21 cellular contexts compared by ENCODE assay signal in genomic region chr16:11326737-11327276, GRCh38. TPM values are rescaled to one million over a fixed set of nuclear protein-coding genes. Genes with fewer than 3 reads are reported as not detected.
DNase-seq lines count a peak whose midpoint lies in the region; ATAC-seq and TF ChIP-seq lines count a peak whose summit lies in the region.
"Had no signal": no experiment of that assay in that cellular context is flagged by ENCODE, and none has a peak within 500 bp of the region (broad histone marks: within the 10 kb centered on the region; RNA-seq: fewer than 3 reads in every experiment).

No MANE protein-coding gene starts in this region.

- H3K4me3 ChIP-seq in trophoblast cell (ENCODE audit: low read depth, low read length) (no peak overlapping the region), gastroesophageal sphincter (no peak overlapping the region)
- H3K4me3 ChIP-seq: ascending aorta, esophagus squamous epithelium, heart left ventricle, tibial artery had no signal

- no peaks in the 10 kb centered on the region for H3K27me3 Mint-ChIP-seq in activated CD4-positive, alpha-beta T cell treated with anti-CD3 and anti-CD28 coated beads, Interleukin-2, amount 10 ng/mL, durations not matched to agents 24 days and 14 days
- H3K27me3 Mint-ChIP-seq in H9 (ENCODE audit: low read depth) (no peaks in the 10 kb centered on the region), Calu3 (ENCODE audit: unreplicated experiment) (no peaks in the 10 kb centered on the region)
- no peaks in the 10 kb centered on the region for H3K27me3 Mint-ChIP-seq in activated naive CD8-positive, alpha-beta T cell treated with anti-CD3 and anti-CD28 coated beads for 36 hours

- no peak for TF ChIP-seq EP300 in gastroesophageal sphincter (IDR thresholded peaks at IDR 0.05)

- H2BK20ac ChIP-seq in H9 (ENCODE audit: low read depth, low read length, poor library complexity, severe bottlenecking), result no peak overlapping the region

- H3K23me2 ChIP-seq in H9 (ENCODE audit: insufficient read length, low read depth, low read length, poor library complexity, severe bottlenecking), result peaks cover 4% of the 10 kb centered on the region

- H4K5ac ChIP-seq in H9 (ENCODE audit: insufficient read length, low read depth, low read length), result no peak overlapping the region

- no peaks in the 10 kb centered on the region for H4K20me1 ChIP-seq in H9 (ENCODE audit: control insufficient read depth, insufficient read depth, insufficient read length)

- H3K4me1 Mint-ChIP-seq in activated CD4-positive, alpha-beta T cell treated with anti-CD3 and anti-CD28 coated beads, Interleukin-2, amount 10 ng/mL, durations not matched to agents 24 days and 14 days, result peaks cover 60% of the 10 kb centered on the region
- H3K4me1 Mint-ChIP-seq in H9 (peaks cover 43 to 46% of the 10 kb centered on the region in 2 experiments), Calu3 (ENCODE audit: low read depth, unreplicated experiment) (peaks cover 15% of the 10 kb centered on the region)
- peaks cover 44% of the 10 kb centered on the region for H3K4me1 Mint-ChIP-seq in activated naive CD8-positive, alpha-beta T cell treated with anti-CD3 and anti-CD28 coated beads for 36 hours

- H2BK120ac ChIP-seq in H9 (ENCODE audit: low read depth, low read length, poor library complexity, severe bottlenecking) (no peak overlapping the region), trophoblast cell (ENCODE audit: insufficient read depth, low read length, poor library complexity) (peak overlapping the region; percentile 50)

- TF ChIP-seq POLR2A in gastroesophageal sphincter (IDR thresholded peaks at IDR 0.05), result no peak

- no TSS peak for BruUV-seq in Calu3 (replicated peaks; lab: Mats Ljungman, UMichigan)

- H2AFZ ChIP-seq in H9 (ENCODE audit: low read length), result no peak overlapping the region
- H2AFZ ChIP-seq in trophoblast cell (ENCODE audit: insufficient read depth, low read length, poor library complexity), result no peak overlapping the region

- H3K9me3 Mint-ChIP-seq in activated CD4-positive, alpha-beta T cell treated with anti-CD3 and anti-CD28 coated beads, Interleukin-2, amount 10 ng/mL, durations not matched to agents 24 days and 14 days, result no peaks in the 10 kb centered on the region
- H3K9me3 Mint-ChIP-seq in H9 (no peaks in the 10 kb centered on the region; a peak in 1 of 5 replicates), Calu3 (ENCODE audit: low read depth, unreplicated experiment) (no peaks in the 10 kb centered on the region)
- peaks cover 4% of the 10 kb centered on the region for H3K9me3 Mint-ChIP-seq in activated naive CD8-positive, alpha-beta T cell treated with anti-CD3 and anti-CD28 coated beads for 36 hours

- H3K14ac ChIP-seq in H9 (ENCODE audit: insufficient read depth, low read length), result peak overlapping the region; percentile 9; the same call in 1 of the 2 replicates
- H3K14ac ChIP-seq in trophoblast cell (ENCODE audit: low read length), result peak overlapping the region; percentile 46

- no peak overlapping the region for H3K56ac ChIP-seq in H9 (ENCODE audit: insufficient read length, low read depth, low read length)

- no peaks in the 10 kb centered on the region for H3K79me1 ChIP-seq in H9 (ENCODE audit: insufficient read depth, low read depth, low read length, poor library complexity, severe bottlenecking)
- peaks cover 22% of the 10 kb centered on the region for H3K79me1 ChIP-seq in trophoblast cell (ENCODE audit: low read length)

- H3K4me1 ChIP-seq in H9 (ENCODE audit: insufficient read depth, low read length) (peaks cover 7% of the 10 kb centered on the region; the same call in 1 of the 2 replicates), trophoblast cell (ENCODE audit: control insufficient read depth in 1 of 2, insufficient read depth in 2 of 2, low read length in 2 of 2) (peaks cover 16 to 28% of the 10 kb centered on the region in 2 experiments), gastroesophageal sphincter (peaks cover 0 to 20% (median 8%) of the 10 kb centered on the region in 3 donors)

- H3K23ac ChIP-seq in H9 (ENCODE audit: insufficient read length, low read depth, low read length) (no peak overlapping the region), trophoblast cell (ENCODE audit: low read length) (no peak overlapping the region)

- no peak overlapping the region for H3T11ph ChIP-seq in H9 (ENCODE audit: low read length)

- H3K36me3 ChIP-seq in trophoblast cell (ENCODE audit: control insufficient read depth in 1 of 2, insufficient read depth in 2 of 2, low read length in 2 of 2), result no peaks in the 10 kb centered on the region
- H3K36me3 ChIP-seq in gastroesophageal sphincter, result no peaks in the 10 kb centered on the region
- H3K36me3 ChIP-seq: ascending aorta, esophagus squamous epithelium, heart left ventricle, tibial artery had no signal

- H3K79me2 ChIP-seq in H9 (ENCODE audit: insufficient read depth, low read length), result no peaks in the 10 kb centered on the region; the same call in 1 of the 2 replicates
- no peaks in the 10 kb centered on the region for H3K79me2 ChIP-seq in trophoblast cell (ENCODE audit: control insufficient read depth, insufficient read depth, low read length, poor library complexity)

- CTCF ChIA-PET in Calu3 (lab: Charles Lee), result no interaction called here

- peak overlapping the region; percentile 84 for H4K91ac ChIP-seq in H9 (ENCODE audit: insufficient read length, low read depth, low read length)
- H4K91ac ChIP-seq in trophoblast cell (ENCODE audit: low read depth, low read length), result peak overlapping the region; percentile 67

- H3K4me2 ChIP-seq in H9 (ENCODE audit: insufficient read depth, insufficient read length, low read length) (no peak overlapping the region), trophoblast cell (ENCODE audit: low read length) (no peak overlapping the region)

- TF ChIP-seq CTCF in H9 (conservative IDR thresholded peaks at IDR 0.05) (no peak), Calu3 (IDR thresholded peaks at IDR 0.05; ENCODE audit: unreplicated experiment) (no peak), gastroesophageal sphincter (IDR thresholded peaks at IDR 0.05) (no peak)

- H3K27ac Mint-ChIP-seq in activated CD4-positive, alpha-beta T cell treated with anti-CD3 and anti-CD28 coated beads, Interleukin-2, amount 10 ng/mL, durations not matched to agents 24 days and 14 days, result peak overlapping the region; percentile 73
- H3K27ac Mint-ChIP-seq in H9 (peak overlapping the region; percentile 36 to 98 (median 73)), Calu3 (ENCODE audit: unreplicated experiment) (no peak overlapping the region)
- H3K27ac Mint-ChIP-seq in activated naive CD8-positive, alpha-beta T cell treated with anti-CD3 and anti-CD28 coated beads for 36 hours, result peak overlapping the region; percentile 85

- H3K4ac ChIP-seq in H9 (ENCODE audit: low read depth, low read length), result peak overlapping the region; percentile 44; the same call in 1 of the 2 replicates
- no peak overlapping the region for H3K4ac ChIP-seq in trophoblast cell (ENCODE audit: low read depth, low read length)

- H3K9ac ChIP-seq in H9 (ENCODE audit: extremely low read depth, insufficient read length, low read length) (no peak overlapping the region), trophoblast cell (ENCODE audit: low read length) (no peak overlapping the region)

- ATAC-seq in HG02588 (IDR thresholded peaks at IDR 0.05; ENCODE audit: unreplicated experiment) (no peak), gastroesophageal sphincter (no peak)
- ATAC-seq: HCT116, SK-N-SH treated with all-trans-retinoic acid at 6 μM for 48 hours had no signal

- no peak for DNase-seq in activated CD4-positive, alpha-beta T cell treated with anti-CD3 and anti-CD28 coated beads, Interleukin-2, amount 10 ng/mL, durations not matched to agents 24 days and 14 days
- DNase-seq in activated CD4-positive, alpha-beta T cell treated with anti-CD3 and anti-CD28 coated beads, Interleukin-2, amount 50 U/mL, for 1 hour, result no peak
- DNase-seq in H9, result no peak
- DNase-seq in activated naive CD8-positive, alpha-beta T cell treated with anti-CD3 and anti-CD28 coated beads for 36 hours, result no peak
- no peak for DNase-seq in trophoblast cell
- DNase-seq in Calu3, result no peak
- DNase-seq: activated T-cell treated with anti-CD3 and anti-CD28 coated beads, Interleukin-2, amount 50 U/mL, for 1 hour; COR-L47; cortex of kidney; esophagus squamous epithelium; kidney glomerular epithelial cell; NCI-H446 treated with DMSO at 0.1 percent for 48 hours; OCI-M1; tibial artery had no signal

- H3K4me3 Mint-ChIP-seq in activated CD4-positive, alpha-beta T cell treated with anti-CD3 and anti-CD28 coated beads, Interleukin-2, amount 10 ng/mL, durations not matched to agents 24 days and 14 days, result peak overlapping the region; percentile 70
- no peak overlapping the region for H3K4me3 Mint-ChIP-seq in H9
- no peak overlapping the region for H3K4me3 Mint-ChIP-seq in activated naive CD8-positive, alpha-beta T cell treated with anti-CD3 and anti-CD28 coated beads for 36 hours
- H3K4me3 Mint-ChIP-seq in Calu3 (ENCODE audit: low read depth, unreplicated experiment), result no peak overlapping the region

- intact Hi-C loops in activated CD4-positive, alpha-beta T cell treated with anti-CD3 and anti-CD28 coated beads, Interleukin-2, amount 10 ng/mL, durations not matched to agents 24 days and 14 days (cut with micrococcal nuclease), result loop anchor here (5.0 kb wide), 1 partner anchor 35 kb away; no protein-coding TSS in a partner anchor
- intact Hi-C loops in Calu3 (cut with micrococcal nuclease; ENCODE audit: unreplicated experiment), result no loop called here

- H3K36me3 Mint-ChIP-seq in activated CD4-positive, alpha-beta T cell treated with anti-CD3 and anti-CD28 coated beads, Interleukin-2, amount 10 ng/mL, durations not matched to agents 24 days and 14 days (ENCODE audit: low read depth), result peaks cover 2% of the 10 kb centered on the region
- H3K36me3 Mint-ChIP-seq in H9 (ENCODE audit: insufficient read depth in 1 of 3, low read depth in 3 of 3), result peaks cover 0 to 4% (median 0%) of the 10 kb centered on the region in 3 experiments; a peak in 3 of 7 replicates
- H3K36me3 Mint-ChIP-seq in activated naive CD8-positive, alpha-beta T cell treated with anti-CD3 and anti-CD28 coated beads for 36 hours, result peaks cover 11% of the 10 kb centered on the region
- peaks cover 8% of the 10 kb centered on the region for H3K36me3 Mint-ChIP-seq in Calu3 (ENCODE audit: insufficient read depth, unreplicated experiment)

- no peak overlapping the region for H2BK15ac ChIP-seq in H9 (ENCODE audit: low read depth, low read length)

- H4K12ac ChIP-seq in trophoblast cell (ENCODE audit: low read depth, low read length), result no peak overlapping the region

- H3K27ac ChIP-seq in H9 (ENCODE audit: insufficient read length, low read depth, low read length), result peak overlapping the region; percentile 14
- H3K27ac ChIP-seq in trophoblast cell (ENCODE audit: low read depth, low read length), result peak overlapping the region; percentile 2
- no peak overlapping the region for H3K27ac ChIP-seq in gastroesophageal sphincter
- H3K27ac ChIP-seq: ascending aorta, tibial artery had no signal

- H3K9me3 ChIP-seq in H9 (ENCODE audit: control insufficient read depth, low read depth, low read length) (no peaks in the 10 kb centered on the region), trophoblast cell (ENCODE audit: insufficient read depth, low read depth, low read length) (no peaks in the 10 kb centered on the region), gastroesophageal sphincter (no peaks in the 10 kb centered on the region)
- H3K9me3 ChIP-seq: ascending aorta, esophagus squamous epithelium, heart left ventricle, tibial artery had no signal

- H2BK12ac ChIP-seq in H9 (ENCODE audit: insufficient read length, low read depth, low read length), result peak overlapping the region; percentile 58
- H2BK12ac ChIP-seq in trophoblast cell (ENCODE audit: low read length), result peak overlapping the region; percentile 8

- H2BK5ac ChIP-seq in H9 (ENCODE audit: insufficient read length, low read length), result no peak overlapping the region
- peak overlapping the region; percentile 23 for H2BK5ac ChIP-seq in trophoblast cell (ENCODE audit: low read depth, low read length, poor library complexity)

- H4K8ac ChIP-seq in H9 (replicated peaks; ENCODE audit: insufficient read length, low read depth, low read length) (no peak overlapping the region), trophoblast cell (ENCODE audit: low read depth, low read length) (peak overlapping the region; percentile 33)

- H3K27me3 ChIP-seq in H9 (ENCODE audit: insufficient read depth, low read length) (no peaks in the 10 kb centered on the region), trophoblast cell (ENCODE audit: insufficient read depth, low read length) (no peaks in the 10 kb centered on the region), gastroesophageal sphincter (no peaks in the 10 kb centered on the region)
- H3K27me3 ChIP-seq: ascending aorta, esophagus squamous epithelium, heart left ventricle, tibial artery had no signal

- H3K18ac ChIP-seq in H9 (ENCODE audit: insufficient read length, low read depth, low read length) (peak overlapping the region; percentile 12), trophoblast cell (ENCODE audit: low read length) (peak overlapping the region; percentile 34)

- peak overlapping the region; percentile 57 for H2AK5ac ChIP-seq in H9 (ENCODE audit: insufficient read length, low read length)
- peak overlapping the region; percentile 11 for H2AK5ac ChIP-seq in trophoblast cell (ENCODE audit: low read length)

- no CpG with 5 or more reads among the region's 9 CpGs for WGBS in H9 (ENCODE audit: extremely low coverage, insufficient read length, low lambda C conversion rate)
- no CpG with 5 or more reads among the region's 9 CpGs for WGBS in trophoblast cell (ENCODE audit: extremely low coverage, insufficient coverage, insufficient read length)
- 91 to 93% methylated on average over 5 to 7 of the region's 9 CpGs for WGBS in gastroesophageal sphincter (ENCODE audit: low coverage in 1 of 2), 2 donors

RNA-seq across cellular contexts. Expression of gene RMI2, which starts 18.5 kb away (rescaled TPM):
- total RNA-seq in activated CD4-positive, alpha-beta T cell treated with anti-CD3 and anti-CD28 coated beads, Interleukin-2, amount 10 ng/mL, durations not matched to agents 24 days and 14 days, result 63.8 and 65.6 TPM in 2 replicates
- total RNA-seq in H9 (2021) (55.7 and 57.6 TPM in 2 replicates), Calu3 (2022) (55.4 and 63.2 TPM in 2 replicates), gastroesophageal sphincter (1 to 10 TPM in 3 of 4 donors, under 1 TPM in 1; 0.31 to 1.8 (median 1.4) TPM)
- total RNA-seq in activated naive CD8-positive, alpha-beta T cell treated with anti-CD3 and anti-CD28 coated beads for 36 hours, result 10 to 100 TPM; 50.1 to 56.1 TPM
- 22.5 and 22.8 TPM in 2 replicates for polyA plus RNA-seq in trophoblast cell (2013)
- total RNA-seq: ascending aorta had no signal

RNA-seq across cellular contexts. Expression of gene PRM1, which starts 45.7 kb away (rescaled TPM):
- not detected in 2 replicates for total RNA-seq in activated CD4-positive, alpha-beta T cell treated with anti-CD3 and anti-CD28 coated beads, Interleukin-2, amount 10 ng/mL, durations not matched to agents 24 days and 14 days
- total RNA-seq in H9 (2021), result not detected in 2 replicates
- not detected for total RNA-seq in activated naive CD8-positive, alpha-beta T cell treated with anti-CD3 and anti-CD28 coated beads for 36 hours
- not detected in 2 replicates for polyA plus RNA-seq in trophoblast cell (2013)
- total RNA-seq in Calu3 (2022), result not detected in 2 replicates
- not detected for total RNA-seq in gastroesophageal sphincter
- total RNA-seq: ascending aorta, esophagus squamous epithelium, heart left ventricle, LHCN-M2 had no signal
- polyA plus RNA-seq: heart left ventricle had no signal

RNA-seq across cellular contexts. Expression of gene PRM2, which starts 50.5 kb away (rescaled TPM):
- not detected in 2 replicates for total RNA-seq in activated CD4-positive, alpha-beta T cell treated with anti-CD3 and anti-CD28 coated beads, Interleukin-2, amount 10 ng/mL, durations not matched to agents 24 days and 14 days
- total RNA-seq in H9 (2021) (not detected in 2 replicates), Calu3 (2022) (not detected in 2 replicates), gastroesophageal sphincter (not detected)
- not detected for total RNA-seq in activated naive CD8-positive, alpha-beta T cell treated with anti-CD3 and anti-CD28 coated beads for 36 hours
- not detected in 2 replicates for polyA plus RNA-seq in trophoblast cell (2013)
- total RNA-seq: ascending aorta, esophagus squamous epithelium, heart left ventricle, LHCN-M2 had no signal
- polyA plus RNA-seq: heart left ventricle had no signal

RNA-seq across cellular contexts. Expression of gene PRM3, which starts 53.4 kb away (rescaled TPM):
- total RNA-seq in activated CD4-positive, alpha-beta T cell treated with anti-CD3 and anti-CD28 coated beads, Interleukin-2, amount 10 ng/mL, durations not matched to agents 24 days and 14 days, result not detected in 2 replicates
- total RNA-seq in H9 (2021) (not detected in 2 replicates), Calu3 (2022) (not detected in 2 replicates), gastroesophageal sphincter (not detected)
- not detected for total RNA-seq in activated naive CD8-positive, alpha-beta T cell treated with anti-CD3 and anti-CD28 coated beads for 36 hours
- polyA plus RNA-seq in trophoblast cell (2013), result not detected in 2 replicates
- total RNA-seq: ascending aorta, esophagus squamous epithelium, heart left ventricle, LHCN-M2 had no signal
- polyA plus RNA-seq: heart left ventricle had no signal

RNA-seq across cellular contexts. Expression of gene TNP2, which starts 57.7 kb away (rescaled TPM):
- not detected in 2 replicates for total RNA-seq in activated CD4-positive, alpha-beta T cell treated with anti-CD3 and anti-CD28 coated beads, Interleukin-2, amount 10 ng/mL, durations not matched to agents 24 days and 14 days
- total RNA-seq in H9 (2021), result not detected in 2 replicates
- total RNA-seq in activated naive CD8-positive, alpha-beta T cell treated with anti-CD3 and anti-CD28 coated beads for 36 hours, result not detected
- polyA plus RNA-seq in trophoblast cell (2013), result not detected in 2 replicates
- total RNA-seq in Calu3 (2022), result not detected in 2 replicates
- not detected for total RNA-seq in gastroesophageal sphincter
- total RNA-seq: ascending aorta, esophagus squamous epithelium, heart left ventricle, LHCN-M2 had no signal
- polyA plus RNA-seq: heart left ventricle had no signal

Comparison
In these comparisons a context has a peak if more than half of its experiments do, and no peak if none do; other contexts are left out.
1. H3K27ac ChIP-seq: peak in H9 (single experiment) and trophoblast cell (single experiment); none in gastroesophageal sphincter (0 of 4).
2. RNA of gene RMI2, which starts 18.5 kb away (total RNA-seq): 63.8 to 65.6 TPM in activated CD4-positive, alpha-beta T cell treated with anti-CD3 and anti-CD28 coated beads, Interleukin-2, amount 10 ng/mL, durations not matched to agents 24 days and 14 days, 55.7 to 57.6 TPM in H9, 50.1 to 56.1 TPM in activated naive CD8-positive, alpha-beta T cell treated with anti-CD3 and anti-CD28 coated beads for 36 hours and 55.4 to 63.2 TPM in Calu3; 0.31 to 1.8 TPM in gastroesophageal sphincter; every median in the first group is over 10 times any median in the second.